ENCODE assay signal across 24 cellular contexts in genomic region chr4:3227878-3228675, GRCh38. TPM values are rescaled to one million over a fixed set of nuclear protein-coding genes. Genes with fewer than 3 reads are reported as not detected.
DNase-seq lines count a peak whose midpoint lies in the region; ATAC-seq and TF ChIP-seq lines count a peak whose summit lies in the region.
"Had no signal": no experiment of that assay in that cellular context is flagged by ENCODE, and none has a peak within 500 bp of the region (broad histone marks: within the 10 kb centered on the region; RNA-seq: fewer than 3 reads in every experiment).

No MANE protein-coding gene starts in this region.

- H3K4me1 ChIP-seq in lower lobe of right lung = peaks cover 16% of the 10 kb centered on the region
- H3K4me1 ChIP-seq in effector memory CD4-positive, alpha-beta T cell (ENCODE audit: control insufficient read depth, insufficient read depth, low read length, poor library complexity, severe bottlenecking) = no peaks in the 10 kb centered on the region
- H3K4me1 ChIP-seq: HAP-1, suprapubic skin had no signal

- H3K9me3 ChIP-seq in lower lobe of right lung = no peaks in the 10 kb centered on the region
- no peaks in the 10 kb centered on the region for H3K9me3 ChIP-seq in effector memory CD4-positive, alpha-beta T cell (ENCODE audit: control insufficient read depth, low read length)
- no peaks in the 10 kb centered on the region for H3K9me3 ChIP-seq in CD4-positive, alpha-beta T cell (ENCODE audit: control insufficient read depth, low read length)
- H3K9me3 ChIP-seq: HAP-1, suprapubic skin had no signal

- peak; percentile 58 for DNase-seq in AG08396 (ENCODE audit: low spot score)
- DNase-seq in LHCN-M2 (ENCODE audit: low read depth) = peak; percentile 82
- DNase-seq in fibroblast of the aortic adventitia (ENCODE audit: low read depth) = peak; percentile 5
- peak; percentile 38 for DNase-seq in lower lobe of right lung
- no peak for DNase-seq in effector memory CD4-positive, alpha-beta T cell
- no peak for DNase-seq in CD4-positive, alpha-beta T cell
- no peak for DNase-seq in NAMALWA (ENCODE audit: low spot score)
- DNase-seq: activated B cell treated with CpG ODN at 0.5 μM for 24 hours; activated CD4-positive, alpha-beta memory T cell treated with anti-CD3 and anti-CD28 coated beads for 36 hours; activated gamma-delta T cell treated with Interleukin-2 at 50 U/mL for 16 hours; activated T-cell treated with anti-CD3 and anti-CD28 coated beads for 4 hours; dermis blood vessel endothelial cell; MM.1S; naive thymus-derived CD4-positive, alpha-beta T cell; NCI-H1694; NCI-H2171; NCI-H526; T1000 had no signal

- CTCF ChIA-PET in CD4-positive, alpha-beta T cell (lab: Charles Lee) = interaction anchor here (0.6 kb wide), 1 partner anchor 148 kb away, joined by 3 read pairs; no protein-coding TSS in a partner anchor

- peaks cover 83% of the 10 kb centered on the region for H3K36me3 Mint-ChIP-seq in CD4-positive, alpha-beta T cell (ENCODE audit: low read depth)
- H3K36me3 Mint-ChIP-seq in stimulated activated memory B cell treated with anti-CD40 and anti-IgM and Interleukin-4, amounts not matched to agents 10 μg/mL and 1 μg/mL and 100 μg/mL, for 72 hours = peaks cover 67% of the 10 kb centered on the region

- H3K27me3 Mint-ChIP-seq in CD4-positive, alpha-beta T cell = no peaks in the 10 kb centered on the region
- H3K27me3 Mint-ChIP-seq in stimulated activated memory B cell treated with anti-CD40 and anti-IgM and Interleukin-4, amounts not matched to agents 10 μg/mL and 1 μg/mL and 100 μg/mL, for 72 hours = no peaks in the 10 kb centered on the region
- H3K27me3 Mint-ChIP-seq: activated B cell treated with CpG ODN at 0.5 μM for 24 hours; activated CD4-positive, alpha-beta memory T cell treated with anti-CD3 and anti-CD28 coated beads for 36 hours; memory B cell; naive thymus-derived CD4-positive, alpha-beta T cell had no signal

- H3K27me3 ChIP-seq in lower lobe of right lung (ENCODE audit: low read depth) = no peaks in the 10 kb centered on the region
- no peaks in the 10 kb centered on the region for H3K27me3 ChIP-seq in effector memory CD4-positive, alpha-beta T cell (replicated peaks; ENCODE audit: control insufficient read depth, insufficient read depth, low read length, poor library complexity, severe bottlenecking)
- no peaks in the 10 kb centered on the region for H3K27me3 ChIP-seq in CD4-positive, alpha-beta T cell (ENCODE audit: control insufficient read depth, insufficient read depth, low read length)
- H3K27me3 ChIP-seq: hepatocyte, suprapubic skin had no signal

- H3K9me3 Mint-ChIP-seq in CD4-positive, alpha-beta T cell = no peaks in the 10 kb centered on the region
- no peaks in the 10 kb centered on the region for H3K9me3 Mint-ChIP-seq in stimulated activated memory B cell treated with anti-CD40 and anti-IgM and Interleukin-4, amounts not matched to agents 10 μg/mL and 1 μg/mL and 100 μg/mL, for 72 hours
- H3K9me3 Mint-ChIP-seq: activated B cell treated with CpG ODN at 0.5 μM for 24 hours; activated CD4-positive, alpha-beta memory T cell treated with anti-CD3 and anti-CD28 coated beads for 36 hours; memory B cell had no signal

- no peak overlapping the region for H3K27ac ChIP-seq in lower lobe of right lung
- H3K27ac ChIP-seq in effector memory CD4-positive, alpha-beta T cell (ENCODE audit: insufficient read depth, low read length, poor library complexity, severe bottlenecking) = no peak overlapping the region
- no peak overlapping the region for H3K27ac ChIP-seq in CD4-positive, alpha-beta T cell (ENCODE audit: low read depth, low read length)
- H3K27ac ChIP-seq: C4-2B, hepatocyte, suprapubic skin had no signal

- TF ChIP-seq CTCF in fibroblast of the aortic adventitia (IDR thresholded peaks at IDR 0.05; ENCODE audit: insufficient read depth, low read length) = no peak
- TF ChIP-seq CTCF in lower lobe of right lung (IDR thresholded peaks at IDR 0.05) = no peak
- TF ChIP-seq CTCF in CD4-positive, alpha-beta T cell (IDR thresholded peaks at IDR 0.05) = no peak

- no peak for ATAC-seq in lower lobe of right lung
- ATAC-seq in CD4-positive, alpha-beta T cell (ENCODE audit: poor library complexity) = no peak
- no peak for ATAC-seq in stimulated activated memory B cell treated with anti-CD40 and anti-IgM and Interleukin-4, amounts not matched to agents 10 μg/mL and 1 μg/mL and 100 μg/mL, for 72 hours
- ATAC-seq: naive thymus-derived CD4-positive, alpha-beta T cell had no signal

- H3K4me3 ChIP-seq in fibroblast of the aortic adventitia (ENCODE audit: low read depth, low read length) (no peak overlapping the region), lower lobe of right lung (no peak overlapping the region)
- no peak overlapping the region for H3K4me3 ChIP-seq in effector memory CD4-positive, alpha-beta T cell (ENCODE audit: insufficient read depth, low read depth, low read length, poor library complexity, severe bottlenecking)
- H3K4me3 ChIP-seq: HAP-1, hepatocyte, suprapubic skin had no signal

- no peak overlapping the region for H3K27ac Mint-ChIP-seq in CD4-positive, alpha-beta T cell
- H3K27ac Mint-ChIP-seq in stimulated activated memory B cell treated with anti-CD40 and anti-IgM and Interleukin-4, amounts not matched to agents 10 μg/mL and 1 μg/mL and 100 μg/mL, for 72 hours = no peak overlapping the region
- H3K27ac Mint-ChIP-seq: activated B cell treated with CpG ODN at 0.5 μM for 24 hours; activated CD4-positive, alpha-beta memory T cell treated with anti-CD3 and anti-CD28 coated beads for 36 hours; memory B cell had no signal

- no peaks in the 10 kb centered on the region for H3K4me1 Mint-ChIP-seq in CD4-positive, alpha-beta T cell (ENCODE audit: low read depth)
- H3K4me1 Mint-ChIP-seq in stimulated activated memory B cell treated with anti-CD40 and anti-IgM and Interleukin-4, amounts not matched to agents 10 μg/mL and 1 μg/mL and 100 μg/mL, for 72 hours = no peaks in the 10 kb centered on the region
- H3K4me1 Mint-ChIP-seq: activated B cell treated with CpG ODN at 0.5 μM for 24 hours had no signal

- intact Hi-C loops in lower lobe of right lung (cut with DNase I) = no loop called here
- intact Hi-C loops in CD4-positive, alpha-beta T cell (cut with DNase I, micrococcal nuclease) = no loop called here

- POLR2A ChIA-PET in CD4-positive, alpha-beta T cell (lab: Charles Lee) = no interaction called here

- peaks cover 94% of the 10 kb centered on the region for H3K36me3 ChIP-seq in lower lobe of right lung
- peaks cover 77% of the 10 kb centered on the region for H3K36me3 ChIP-seq in effector memory CD4-positive, alpha-beta T cell (ENCODE audit: control insufficient read depth, insufficient read depth, low read length)

- no peak overlapping the region for H3K4me3 Mint-ChIP-seq in CD4-positive, alpha-beta T cell
- H3K4me3 Mint-ChIP-seq in stimulated activated memory B cell treated with anti-CD40 and anti-IgM and Interleukin-4, amounts not matched to agents 10 μg/mL and 1 μg/mL and 100 μg/mL, for 72 hours = no peak overlapping the region
- H3K4me3 Mint-ChIP-seq: activated B cell treated with CpG ODN at 0.5 μM for 24 hours; activated CD4-positive, alpha-beta memory T cell treated with anti-CD3 and anti-CD28 coated beads for 36 hours; memory B cell; naive thymus-derived CD4-positive, alpha-beta T cell had no signal

RNA-seq across cellular contexts. Expression of gene MSANTD1, which starts 20.9 kb away (rescaled TPM):
- 0.06 and 0.19 TPM in 2 replicates for total RNA-seq in LHCN-M2 (2014; rRNA removed)
- 0.05 TPM for polyA plus RNA-seq in LHCN-M2 (2012)
- total RNA-seq in fibroblast of the aortic adventitia (ENCODE audit: low replicate concordance) = 0.41 and 0.63 TPM in 2 replicates
- total RNA-seq in lower lobe of right lung = 1.9 TPM
- under 1 TPM; 0.67 to 0.74 TPM for total RNA-seq in CD4-positive, alpha-beta T cell
- polyA plus RNA-seq: naive thymus-derived CD4-positive, alpha-beta T cell had no signal

Comparison
In these comparisons a context has a peak if more than half of its experiments do, and no peak if none do; other contexts are left out.
1. DNase-seq: peak in AG08396 (single experiment), LHCN-M2 (single experiment), fibroblast of the aortic adventitia (single experiment) and lower lobe of right lung (single experiment); none in effector memory CD4-positive, alpha-beta T cell (0 of 3), CD4-positive, alpha-beta T cell (0 of 10) and NAMALWA (single experiment).